ENCODE assay signal across 9 cellular contexts in the genomic region with DNA sequence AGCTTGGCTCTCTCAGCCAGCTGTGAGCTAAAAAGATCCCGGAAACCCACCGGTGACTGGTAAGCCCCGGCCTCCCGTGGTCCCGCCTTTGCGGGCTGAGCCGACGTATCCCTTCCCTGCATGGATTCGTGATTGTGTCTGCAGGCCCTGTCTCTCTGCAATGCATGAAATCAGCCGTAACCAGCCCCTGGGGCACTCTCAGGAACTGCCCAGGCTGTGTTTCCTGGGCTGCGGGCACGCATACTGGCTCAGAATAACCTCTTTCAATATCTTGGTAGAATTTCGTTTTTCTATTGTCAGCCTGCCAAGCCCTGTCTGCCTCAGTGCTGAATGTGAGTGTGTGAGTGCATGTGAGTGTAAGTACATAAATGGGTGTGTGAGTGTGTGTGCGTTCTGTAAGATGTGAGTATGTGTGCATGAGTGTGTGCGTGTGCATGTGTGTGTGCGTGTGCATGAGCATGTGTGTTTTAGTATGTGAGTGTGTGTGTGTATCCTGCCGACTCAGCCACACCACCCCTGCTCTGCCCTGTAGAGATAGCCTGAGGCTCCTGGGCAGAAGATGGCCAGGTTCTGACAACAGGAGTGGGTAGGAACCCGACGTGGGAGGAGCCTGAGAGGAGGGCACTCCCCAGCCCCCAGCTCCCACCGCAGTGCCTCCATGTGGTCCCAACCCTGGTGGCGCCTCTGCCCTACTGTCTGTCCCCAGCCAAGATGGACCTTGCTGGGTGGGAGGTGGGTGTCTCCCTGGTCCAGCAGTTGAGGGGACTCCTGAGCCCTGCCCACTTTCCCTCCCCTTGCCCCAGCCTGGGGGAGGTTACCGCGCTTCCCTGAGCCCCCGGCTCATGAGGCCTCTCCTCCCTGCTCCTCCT.
DNase-seq lines count a peak whose midpoint lies in the region; ATAC-seq and TF ChIP-seq lines count a peak whose summit lies in the region.
"Had no signal": no experiment of that assay in that cellular context is flagged by ENCODE, and none has a peak within 500 bp of the region (broad histone marks: within the 10 kb centered on the region; RNA-seq: fewer than 3 reads in every experiment).

No MANE protein-coding gene starts in this region.

- peaks cover 0 to 54% (median 0%) of the 10 kb centered on the region in 4 donors for H3K27me3 ChIP-seq in esophagus squamous epithelium
- H3K27me3 ChIP-seq in ovary = no peaks in the 10 kb centered on the region

- no peak overlapping the region for H3K27ac ChIP-seq in esophagus squamous epithelium
- H3K27ac ChIP-seq in ovary = no peak overlapping the region
- H3K27ac ChIP-seq: HL-60 had no signal

- peak; percentile 59 for DNase-seq in GM10266 (ENCODE audit: extremely low spot score)
- DNase-seq in Kasumi-1 (lab: John Stamatoyannopoulos, UW) = peak; percentile 93 to 95
- peak; percentile 87 for DNase-seq in mesenteric fat pad (ENCODE audit: low spot score)
- DNase-seq in esophagus squamous epithelium (lab: John Stamatoyannopoulos, UW) = no peak
- DNase-seq in NCI-H748 (lab: John Stamatoyannopoulos, UW; ENCODE audit: unreplicated experiment) = no peak
- no peak for DNase-seq in ovary
- DNase-seq in amygdala (lab: John Stamatoyannopoulos, UW) = no peak

- 17 to 26% methylated on average over 15 to 17 of the region's 24 CpGs for WGBS in esophagus squamous epithelium, 2 donors
- WGBS in ovary, 3 donors = 45 to 62% (median 45%) methylated on average over 24 of the region's 24 CpGs

- H3K36me3 ChIP-seq in esophagus squamous epithelium (no peaks in the 10 kb centered on the region), ovary (no peaks in the 10 kb centered on the region)

- H3K4me1 ChIP-seq in esophagus squamous epithelium = peaks cover 0 to 20% (median 6%) of the 10 kb centered on the region in 3 donors
- peaks cover 2% of the 10 kb centered on the region for H3K4me1 ChIP-seq in ovary (ENCODE audit: insufficient read depth)

- H3K9me3 ChIP-seq in esophagus squamous epithelium = no peaks in the 10 kb centered on the region
- H3K9me3 ChIP-seq in ovary = no peaks in the 10 kb centered on the region

- H3K4me3 ChIP-seq in esophagus squamous epithelium (peak overlapping the region in 1 of 4 donors; percentile 26), ovary (no peak overlapping the region)

- TF ChIP-seq POLR2A in esophagus squamous epithelium (IDR thresholded peaks at IDR 0.05) = no peak
- TF ChIP-seq POLR2A in ovary (IDR thresholded peaks at IDR 0.05) = no peak

- intact Hi-C loops in esophagus squamous epithelium (cut with DNase I) = no loop called here
- intact Hi-C loops in ovary (cut with DNase I) = no loop called here

- TF ChIP-seq CTCF in GM10266 (IDR thresholded peaks at IDR 0.05; ENCODE audit: control insufficient read depth, insufficient read depth, low read depth, missing control alignments) = no peak
- no peak for TF ChIP-seq CTCF in esophagus squamous epithelium (IDR thresholded peaks at IDR 0.05)
- no peak for TF ChIP-seq CTCF in ovary (IDR thresholded peaks at IDR 0.05)

- no peak for TF ChIP-seq EP300 in ovary (IDR thresholded peaks at IDR 0.05)

- peak; percentile 62 for ATAC-seq in GM21423 (IDR thresholded peaks at IDR 0.05; ENCODE audit: unreplicated experiment)

Comparison
In these comparisons a context has a peak if more than half of its experiments do, and no peak if none do; other contexts are left out.
1. DNase-seq: peak in GM10266 (single experiment), Kasumi-1 (2 of 2) and mesenteric fat pad (single experiment); none in esophagus squamous epithelium (single experiment), NCI-H748 (single experiment), ovary (0 of 5) and amygdala (0 of 56).